In the genomic region with DNA sequence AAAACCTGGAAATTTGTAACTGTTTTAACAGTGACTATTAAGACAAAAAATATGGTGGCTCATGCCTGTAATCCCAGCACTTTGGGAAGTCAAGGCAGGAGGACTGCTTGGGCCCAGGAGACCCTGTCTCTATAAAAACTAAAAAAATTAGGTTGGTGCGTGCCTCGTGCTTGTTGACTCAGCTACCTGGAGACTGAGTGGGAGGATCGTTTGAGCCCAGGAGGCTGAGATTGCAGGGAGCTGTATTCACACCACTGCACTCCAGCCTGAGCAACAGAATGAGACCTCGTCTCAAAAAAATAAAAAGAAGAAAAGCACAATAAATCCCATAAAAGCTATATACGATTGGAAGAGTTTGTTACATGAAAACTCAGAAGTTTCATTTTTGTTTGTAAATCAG, we compare ENCODE assay signal across 1 cellular context.
TF ChIP-seq lines count a peak whose summit lies in the region.

No MANE protein-coding gene starts in this region.

TF ChIP-seq in HEK293, 187 proteins besides CTCF, POLR2A, EP300 and RAD21 (continued from another document):
- TF ChIP-seq, protein P1, sequence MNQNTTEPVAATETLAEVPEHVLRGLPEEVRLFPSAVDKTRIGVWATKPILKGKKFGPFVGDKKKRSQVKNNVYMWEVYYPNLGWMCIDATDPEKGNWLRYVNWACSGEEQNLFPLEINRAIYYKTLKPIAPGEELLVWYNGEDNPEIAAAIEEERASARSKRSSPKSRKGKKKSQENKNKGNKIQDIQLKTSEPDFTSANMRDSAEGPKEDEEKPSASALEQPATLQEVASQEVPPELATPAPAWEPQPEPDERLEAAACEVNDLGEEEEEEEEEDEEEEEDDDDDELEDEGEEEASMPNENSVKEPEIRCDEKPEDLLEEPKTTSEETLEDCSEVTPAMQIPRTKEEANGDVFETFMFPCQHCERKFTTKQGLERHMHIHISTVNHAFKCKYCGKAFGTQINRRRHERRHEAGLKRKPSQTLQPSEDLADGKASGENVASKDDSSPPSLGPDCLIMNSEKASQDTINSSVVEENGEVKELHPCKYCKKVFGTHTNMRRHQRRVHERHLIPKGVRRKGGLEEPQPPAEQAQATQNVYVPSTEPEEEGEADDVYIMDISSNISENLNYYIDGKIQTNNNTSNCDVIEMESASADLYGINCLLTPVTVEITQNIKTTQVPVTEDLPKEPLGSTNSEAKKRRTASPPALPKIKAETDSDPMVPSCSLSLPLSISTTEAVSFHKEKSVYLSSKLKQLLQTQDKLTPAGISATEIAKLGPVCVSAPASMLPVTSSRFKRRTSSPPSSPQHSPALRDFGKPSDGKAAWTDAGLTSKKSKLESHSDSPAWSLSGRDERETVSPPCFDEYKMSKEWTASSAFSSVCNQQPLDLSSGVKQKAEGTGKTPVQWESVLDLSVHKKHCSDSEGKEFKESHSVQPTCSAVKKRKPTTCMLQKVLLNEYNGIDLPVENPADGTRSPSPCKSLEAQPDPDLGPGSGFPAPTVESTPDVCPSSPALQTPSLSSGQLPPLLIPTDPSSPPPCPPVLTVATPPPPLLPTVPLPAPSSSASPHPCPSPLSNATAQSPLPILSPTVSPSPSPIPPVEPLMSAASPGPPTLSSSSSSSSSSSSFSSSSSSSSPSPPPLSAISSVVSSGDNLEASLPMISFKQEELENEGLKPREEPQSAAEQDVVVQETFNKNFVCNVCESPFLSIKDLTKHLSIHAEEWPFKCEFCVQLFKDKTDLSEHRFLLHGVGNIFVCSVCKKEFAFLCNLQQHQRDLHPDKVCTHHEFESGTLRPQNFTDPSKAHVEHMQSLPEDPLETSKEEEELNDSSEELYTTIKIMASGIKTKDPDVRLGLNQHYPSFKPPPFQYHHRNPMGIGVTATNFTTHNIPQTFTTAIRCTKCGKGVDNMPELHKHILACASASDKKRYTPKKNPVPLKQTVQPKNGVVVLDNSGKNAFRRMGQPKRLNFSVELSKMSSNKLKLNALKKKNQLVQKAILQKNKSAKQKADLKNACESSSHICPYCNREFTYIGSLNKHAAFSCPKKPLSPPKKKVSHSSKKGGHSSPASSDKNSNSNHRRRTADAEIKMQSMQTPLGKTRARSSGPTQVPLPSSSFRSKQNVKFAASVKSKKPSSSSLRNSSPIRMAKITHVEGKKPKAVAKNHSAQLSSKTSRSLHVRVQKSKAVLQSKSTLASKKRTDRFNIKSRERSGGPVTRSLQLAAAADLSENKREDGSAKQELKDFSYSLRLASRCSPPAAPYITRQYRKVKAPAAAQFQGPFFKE (tag by site-specific recombination; IDR thresholded peaks at IDR 0.05; ENCODE audit: borderline replicate concordance), result no peak
- TF ChIP-seq ZNF311 (tag by site-specific recombination; IDR thresholded peaks at IDR 0.05; ENCODE audit: borderline replicate concordance) (no peak), ZXDB (tag by site-specific recombination; IDR thresholded peaks at IDR 0.05) (no peak), REPIN1 (tag by site-specific recombination; IDR thresholded peaks at IDR 0.05; ENCODE audit: low read depth) (no peak), ZNF670 (tag by site-specific recombination; IDR thresholded peaks at IDR 0.05; ENCODE audit: low read depth) (no peak), ZNF416 (tag by site-specific recombination; IDR thresholded peaks at IDR 0.05) (no peak), ZFHX2 (tag by site-specific recombination; conservative IDR thresholded peaks at IDR 0.05) (peak; percentile 35; the same call in 1 of the 2 replicates), HOXD13 (CRISPR knock-in tag; IDR thresholded peaks at IDR 0.05; ENCODE audit: borderline replicate concordance) (no peak), OSR2 (tag by site-specific recombination; IDR thresholded peaks at IDR 0.05) (peak; percentile 40; the same call in 1 of the 2 replicates), ZBTB48 (tag by site-specific recombination; IDR thresholded peaks at IDR 0.05) (no peak), TRIM28 (IDR thresholded peaks at IDR 0.05; ENCODE audit: borderline replicate concordance, low read length) (peak; percentile 14; the same call in 1 of the 2 replicates)
- TF ChIP-seq, protein P2, sequence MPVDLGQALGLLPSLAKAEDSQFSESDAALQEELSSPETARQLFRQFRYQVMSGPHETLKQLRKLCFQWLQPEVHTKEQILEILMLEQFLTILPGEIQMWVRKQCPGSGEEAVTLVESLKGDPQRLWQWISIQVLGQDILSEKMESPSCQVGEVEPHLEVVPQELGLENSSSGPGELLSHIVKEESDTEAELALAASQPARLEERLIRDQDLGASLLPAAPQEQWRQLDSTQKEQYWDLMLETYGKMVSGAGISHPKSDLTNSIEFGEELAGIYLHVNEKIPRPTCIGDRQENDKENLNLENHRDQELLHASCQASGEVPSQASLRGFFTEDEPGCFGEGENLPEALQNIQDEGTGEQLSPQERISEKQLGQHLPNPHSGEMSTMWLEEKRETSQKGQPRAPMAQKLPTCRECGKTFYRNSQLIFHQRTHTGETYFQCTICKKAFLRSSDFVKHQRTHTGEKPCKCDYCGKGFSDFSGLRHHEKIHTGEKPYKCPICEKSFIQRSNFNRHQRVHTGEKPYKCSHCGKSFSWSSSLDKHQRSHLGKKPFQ (tag by site-specific recombination; IDR thresholded peaks at IDR 0.05), result peak; percentile 68; the same call in 1 of the 2 replicates
- TF ChIP-seq, protein P3, sequence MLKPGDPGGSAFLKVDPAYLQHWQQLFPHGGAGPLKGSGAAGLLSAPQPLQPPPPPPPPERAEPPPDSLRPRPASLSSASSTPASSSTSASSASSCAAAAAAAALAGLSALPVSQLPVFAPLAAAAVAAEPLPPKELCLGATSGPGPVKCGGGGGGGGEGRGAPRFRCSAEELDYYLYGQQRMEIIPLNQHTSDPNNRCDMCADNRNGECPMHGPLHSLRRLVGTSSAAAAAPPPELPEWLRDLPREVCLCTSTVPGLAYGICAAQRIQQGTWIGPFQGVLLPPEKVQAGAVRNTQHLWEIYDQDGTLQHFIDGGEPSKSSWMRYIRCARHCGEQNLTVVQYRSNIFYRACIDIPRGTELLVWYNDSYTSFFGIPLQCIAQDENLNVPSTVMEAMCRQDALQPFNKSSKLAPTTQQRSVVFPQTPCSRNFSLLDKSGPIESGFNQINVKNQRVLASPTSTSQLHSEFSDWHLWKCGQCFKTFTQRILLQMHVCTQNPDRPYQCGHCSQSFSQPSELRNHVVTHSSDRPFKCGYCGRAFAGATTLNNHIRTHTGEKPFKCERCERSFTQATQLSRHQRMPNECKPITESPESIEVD (tag by site-specific recombination; IDR thresholded peaks at IDR 0.05), result no peak
- TF ChIP-seq, protein P4, sequence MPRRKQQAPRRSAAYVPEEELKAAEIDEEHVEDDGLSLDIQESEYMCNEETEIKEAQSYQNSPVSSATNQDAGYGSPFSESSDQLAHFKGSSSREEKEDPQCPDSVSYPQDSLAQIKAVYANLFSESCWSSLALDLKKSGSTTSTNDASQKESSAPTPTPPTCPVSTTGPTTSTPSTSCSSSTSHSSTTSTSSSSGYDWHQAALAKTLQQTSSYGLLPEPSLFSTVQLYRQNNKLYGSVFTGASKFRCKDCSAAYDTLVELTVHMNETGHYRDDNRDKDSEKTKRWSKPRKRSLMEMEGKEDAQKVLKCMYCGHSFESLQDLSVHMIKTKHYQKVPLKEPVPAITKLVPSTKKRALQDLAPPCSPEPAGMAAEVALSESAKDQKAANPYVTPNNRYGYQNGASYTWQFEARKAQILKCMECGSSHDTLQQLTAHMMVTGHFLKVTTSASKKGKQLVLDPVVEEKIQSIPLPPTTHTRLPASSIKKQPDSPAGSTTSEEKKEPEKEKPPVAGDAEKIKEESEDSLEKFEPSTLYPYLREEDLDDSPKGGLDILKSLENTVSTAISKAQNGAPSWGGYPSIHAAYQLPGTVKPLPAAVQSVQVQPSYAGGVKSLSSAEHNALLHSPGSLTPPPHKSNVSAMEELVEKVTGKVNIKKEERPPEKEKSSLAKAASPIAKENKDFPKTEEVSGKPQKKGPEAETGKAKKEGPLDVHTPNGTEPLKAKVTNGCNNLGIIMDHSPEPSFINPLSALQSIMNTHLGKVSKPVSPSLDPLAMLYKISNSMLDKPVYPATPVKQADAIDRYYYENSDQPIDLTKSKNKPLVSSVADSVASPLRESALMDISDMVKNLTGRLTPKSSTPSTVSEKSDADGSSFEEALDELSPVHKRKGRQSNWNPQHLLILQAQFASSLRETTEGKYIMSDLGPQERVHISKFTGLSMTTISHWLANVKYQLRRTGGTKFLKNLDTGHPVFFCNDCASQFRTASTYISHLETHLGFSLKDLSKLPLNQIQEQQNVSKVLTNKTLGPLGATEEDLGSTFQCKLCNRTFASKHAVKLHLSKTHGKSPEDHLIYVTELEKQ (tag by site-specific recombination; IDR thresholded peaks at IDR 0.05; ENCODE audit: borderline replicate concordance), result no peak
- TF ChIP-seq, protein P5, sequence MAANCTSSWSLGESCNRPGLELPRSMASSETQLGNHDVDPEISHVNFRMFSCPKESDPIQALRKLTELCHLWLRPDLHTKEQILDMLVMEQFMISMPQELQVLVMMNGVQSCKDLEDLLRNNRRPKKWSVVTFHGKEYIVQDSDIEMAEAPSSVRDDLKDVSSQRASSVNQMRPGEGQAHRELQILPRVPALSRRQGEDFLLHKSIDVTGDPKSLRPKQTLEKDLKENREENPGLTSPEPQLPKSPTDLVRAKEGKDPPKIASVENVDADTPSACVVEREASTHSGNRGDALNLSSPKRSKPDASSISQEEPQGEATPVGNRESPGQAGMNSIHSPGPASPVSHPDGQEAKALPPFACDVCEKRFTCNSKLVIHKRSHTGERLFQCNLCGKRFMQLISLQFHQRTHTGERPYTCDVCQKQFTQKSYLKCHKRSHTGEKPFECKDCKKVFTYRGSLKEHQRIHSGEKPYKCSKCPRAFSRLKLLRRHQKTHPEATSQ (tag by site-specific recombination; IDR thresholded peaks at IDR 0.05), result no peak
- TF ChIP-seq, protein P6, sequence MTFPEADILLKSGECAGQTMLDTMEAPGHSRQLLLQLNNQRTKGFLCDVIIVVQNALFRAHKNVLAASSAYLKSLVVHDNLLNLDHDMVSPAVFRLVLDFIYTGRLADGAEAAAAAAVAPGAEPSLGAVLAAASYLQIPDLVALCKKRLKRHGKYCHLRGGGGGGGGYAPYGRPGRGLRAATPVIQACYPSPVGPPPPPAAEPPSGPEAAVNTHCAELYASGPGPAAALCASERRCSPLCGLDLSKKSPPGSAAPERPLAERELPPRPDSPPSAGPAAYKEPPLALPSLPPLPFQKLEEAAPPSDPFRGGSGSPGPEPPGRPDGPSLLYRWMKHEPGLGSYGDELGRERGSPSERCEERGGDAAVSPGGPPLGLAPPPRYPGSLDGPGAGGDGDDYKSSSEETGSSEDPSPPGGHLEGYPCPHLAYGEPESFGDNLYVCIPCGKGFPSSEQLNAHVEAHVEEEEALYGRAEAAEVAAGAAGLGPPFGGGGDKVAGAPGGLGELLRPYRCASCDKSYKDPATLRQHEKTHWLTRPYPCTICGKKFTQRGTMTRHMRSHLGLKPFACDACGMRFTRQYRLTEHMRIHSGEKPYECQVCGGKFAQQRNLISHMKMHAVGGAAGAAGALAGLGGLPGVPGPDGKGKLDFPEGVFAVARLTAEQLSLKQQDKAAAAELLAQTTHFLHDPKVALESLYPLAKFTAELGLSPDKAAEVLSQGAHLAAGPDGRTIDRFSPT (tag by site-specific recombination; IDR thresholded peaks at IDR 0.05), result no peak
- TF ChIP-seq, protein P7, sequence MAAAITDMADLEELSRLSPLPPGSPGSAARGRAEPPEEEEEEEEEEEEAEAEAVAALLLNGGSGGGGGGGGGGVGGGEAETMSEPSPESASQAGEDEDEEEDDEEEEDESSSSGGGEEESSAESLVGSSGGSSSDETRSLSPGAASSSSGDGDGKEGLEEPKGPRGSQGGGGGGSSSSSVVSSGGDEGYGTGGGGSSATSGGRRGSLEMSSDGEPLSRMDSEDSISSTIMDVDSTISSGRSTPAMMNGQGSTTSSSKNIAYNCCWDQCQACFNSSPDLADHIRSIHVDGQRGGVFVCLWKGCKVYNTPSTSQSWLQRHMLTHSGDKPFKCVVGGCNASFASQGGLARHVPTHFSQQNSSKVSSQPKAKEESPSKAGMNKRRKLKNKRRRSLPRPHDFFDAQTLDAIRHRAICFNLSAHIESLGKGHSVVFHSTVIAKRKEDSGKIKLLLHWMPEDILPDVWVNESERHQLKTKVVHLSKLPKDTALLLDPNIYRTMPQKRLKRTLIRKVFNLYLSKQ (tag by site-specific recombination; IDR thresholded peaks at IDR 0.05; ENCODE audit: borderline replicate concordance), result no peak
